ENCODE assay signal across 24 cellular contexts in the genomic region with DNA sequence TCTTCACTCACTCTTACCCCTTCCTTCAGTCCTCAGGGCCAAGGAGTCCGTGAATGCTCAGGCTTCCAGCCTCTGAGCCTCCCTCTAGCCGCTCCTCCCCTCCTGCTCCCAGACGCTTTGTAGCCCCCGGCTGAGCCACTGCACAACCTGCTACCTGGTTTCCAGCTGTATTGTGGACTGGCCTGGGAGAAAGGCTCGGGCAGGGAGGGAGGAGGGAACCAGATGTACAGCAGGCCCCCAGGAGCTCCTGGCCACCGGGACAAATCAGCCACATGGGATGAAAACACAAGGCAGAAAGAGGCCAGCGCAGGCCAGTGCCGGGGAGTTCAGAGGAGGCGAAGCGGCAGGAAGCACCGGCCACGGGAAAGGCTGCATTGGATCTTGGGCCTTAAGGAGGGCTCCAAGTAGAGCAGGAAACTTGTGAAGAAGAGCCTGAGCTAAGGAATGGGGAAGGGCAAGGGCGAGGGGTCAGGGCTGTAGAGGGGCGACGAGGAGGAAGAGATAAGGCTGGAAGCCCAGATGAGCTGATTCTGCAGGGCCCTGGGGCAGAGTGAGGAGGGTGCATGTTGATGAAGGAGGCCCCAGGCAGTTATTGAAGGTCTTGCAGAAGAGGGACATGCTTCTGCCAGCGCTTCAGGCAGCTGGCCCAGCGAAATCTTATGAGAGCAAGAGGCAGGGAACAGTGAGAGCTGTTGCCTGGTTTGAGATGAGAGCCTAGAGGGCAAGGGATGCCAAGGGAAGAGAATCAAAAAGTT. TPM values are rescaled to one million over a fixed set of nuclear protein-coding genes. Genes with fewer than 3 reads are reported as not detected.
"Had no signal": no experiment of that assay in that cellular context is flagged by ENCODE, and none has a peak within 500 bp of the region (broad histone marks: within the 10 kb centered on the region; RNA-seq: fewer than 3 reads in every experiment).

No MANE protein-coding gene starts in this region.

- DNase-seq: activated CD4-positive, alpha-beta T cell treated with anti-CD3 and anti-CD28 coated beads for 36 hours; activated CD4-positive, CD25-positive, alpha-beta regulatory T cell; activated CD8-positive, alpha-beta memory T cell treated with anti-CD3 and anti-CD28 coated beads, Interleukin-2, amount 50 U/mL, for 4 hours; activated CD8-positive, alpha-beta T cell treated with anti-CD3 and anti-CD28 coated beads for 36 hours; activated gamma-delta T cell treated with Interleukin-2 at 50 U/mL for 16 hours; activated T-cell treated with anti-CD3 and anti-CD28 coated beads, Interleukin-2, amount 50 U/mL, for 72 hours; aorta; NCI-H1105; NCI-H1436; NCI-H1694 treated with DMSO at 0.1 percent for 48 hours; NCI-H2081; NCI-H446; NCI-H524; PC-3; SHP77; T-cell had no signal

- H3K27ac Mint-ChIP-seq: activated CD4-positive, alpha-beta T cell treated with anti-CD3 and anti-CD28 coated beads for 36 hours; activated CD8-positive, alpha-beta T cell treated with anti-CD3 and anti-CD28 coated beads for 36 hours; activated T-cell treated with anti-CD3 and anti-CD28 coated beads, Interleukin-2, amount 50 U/mL, for 72 hours; activated T-helper 2 cell treated with anti-CD3 and anti-CD28 coated beads, Interferon-gamma antibody, Interleukin-2, Interleukin-4, amounts not matched to agents 10 μg/mL and 5 μg/mL and 100 μg/mL, durations not matched to agents 14 hours and 24 hours and 36 hours; T-cell had no signal

- H3K4me3 ChIP-seq: breast epithelium, SJSA1 had no signal

- H3K27me3 ChIP-seq: breast epithelium had no signal

- H3K36me3 ChIP-seq: breast epithelium, SJSA1 had no signal

- ATAC-seq: activated CD4-positive, alpha-beta T cell treated with anti-CD3 and anti-CD28 coated beads for 36 hours; activated CD8-positive, alpha-beta T cell treated with anti-CD3 and anti-CD28 coated beads for 36 hours; activated T-cell treated with anti-CD3 and anti-CD28 coated beads, Interleukin-2, amount 50 U/mL, for 72 hours; PC-3; T-cell had no signal

- H3K4me1 Mint-ChIP-seq: activated CD4-positive, alpha-beta T cell treated with anti-CD3 and anti-CD28 coated beads for 36 hours; activated naive CD4-positive, alpha-beta T cell treated with anti-CD3 and anti-CD28 coated beads, Interleukin-2, amount 50 U/mL, for 24 hours had no signal

- H3K4me2 ChIP-seq: KMS-11 had no signal

- H3K36me3 Mint-ChIP-seq: activated naive CD4-positive, alpha-beta T cell treated with anti-CD3 and anti-CD28 coated beads, Interleukin-2, amount 50 U/mL, for 24 hours; T-cell had no signal

- H3K4me3 Mint-ChIP-seq: activated CD4-positive, alpha-beta T cell treated with anti-CD3 and anti-CD28 coated beads for 36 hours; activated CD8-positive, alpha-beta T cell treated with anti-CD3 and anti-CD28 coated beads for 36 hours; activated naive CD4-positive, alpha-beta T cell treated with anti-CD3 and anti-CD28 coated beads, Interleukin-2, amount 50 U/mL, for 24 hours; activated T-cell treated with anti-CD3 and anti-CD28 coated beads, Interleukin-2, amount 50 U/mL, for 72 hours; T-cell had no signal

- H3K27ac ChIP-seq: breast epithelium, KMS-11, SJSA1, VCaP had no signal

- H3K9me3 ChIP-seq: breast epithelium, SJSA1 had no signal

- H3K9ac ChIP-seq: KMS-11 had no signal

- H3K9me3 Mint-ChIP-seq: activated CD8-positive, alpha-beta T cell treated with anti-CD3 and anti-CD28 coated beads for 36 hours; activated naive CD4-positive, alpha-beta T cell treated with anti-CD3 and anti-CD28 coated beads, Interleukin-2, amount 50 U/mL, for 24 hours; activated T-cell treated with anti-CD3 and anti-CD28 coated beads, Interleukin-2, amount 50 U/mL, for 72 hours; activated T-helper 2 cell treated with anti-CD3 and anti-CD28 coated beads, Interferon-gamma antibody, Interleukin-2, Interleukin-4, amounts not matched to agents 10 μg/mL and 5 μg/mL and 100 μg/mL, durations not matched to agents 14 hours and 24 hours and 36 hours; T-cell had no signal

RNA-seq across cellular contexts. Expression of gene CPN2, which starts 14.3 kb away (rescaled TPM):
- total RNA-seq: activated CD4-positive, alpha-beta T cell treated with anti-CD3 and anti-CD28 coated beads for 36 hours; activated CD8-positive, alpha-beta T cell treated with anti-CD3 and anti-CD28 coated beads for 36 hours; activated T-cell treated with anti-CD3 and anti-CD28 coated beads, Interleukin-2, amount 50 U/mL, for 72 hours; activated T-helper 2 cell treated with anti-CD3 and anti-CD28 coated beads, Interferon-gamma antibody, Interleukin-2, Interleukin-4, amounts not matched to agents 10 μg/mL and 5 μg/mL and 100 μg/mL, durations not matched to agents 14 hours and 24 hours and 36 hours; aorta; MCF 10A; SJSA1; T-helper 2 cell treated with Interferon-gamma antibody and Interleukin-4, amounts not matched to agents 100 ng/mL and 5 ng/mL, for 36 hours had no signal
- polyA plus RNA-seq: aorta had no signal

RNA-seq across cellular contexts. Expression of gene LRRC15, which starts 32.8 kb away (rescaled TPM):
- total RNA-seq: activated CD8-positive, alpha-beta T cell treated with anti-CD3 and anti-CD28 coated beads for 36 hours; activated T-cell treated with anti-CD3 and anti-CD28 coated beads, Interleukin-2, amount 50 U/mL, for 72 hours; activated T-helper 2 cell treated with anti-CD3 and anti-CD28 coated beads, Interferon-gamma antibody, Interleukin-2, Interleukin-4, amounts not matched to agents 10 μg/mL and 5 μg/mL and 100 μg/mL, durations not matched to agents 14 hours and 24 hours and 36 hours; MCF 10A; T-cell; T-helper 2 cell treated with Interferon-gamma antibody and Interleukin-4, amounts not matched to agents 100 ng/mL and 5 ng/mL, for 36 hours had no signal
- polyA plus RNA-seq: aorta had no signal
